In the genomic region with DNA sequence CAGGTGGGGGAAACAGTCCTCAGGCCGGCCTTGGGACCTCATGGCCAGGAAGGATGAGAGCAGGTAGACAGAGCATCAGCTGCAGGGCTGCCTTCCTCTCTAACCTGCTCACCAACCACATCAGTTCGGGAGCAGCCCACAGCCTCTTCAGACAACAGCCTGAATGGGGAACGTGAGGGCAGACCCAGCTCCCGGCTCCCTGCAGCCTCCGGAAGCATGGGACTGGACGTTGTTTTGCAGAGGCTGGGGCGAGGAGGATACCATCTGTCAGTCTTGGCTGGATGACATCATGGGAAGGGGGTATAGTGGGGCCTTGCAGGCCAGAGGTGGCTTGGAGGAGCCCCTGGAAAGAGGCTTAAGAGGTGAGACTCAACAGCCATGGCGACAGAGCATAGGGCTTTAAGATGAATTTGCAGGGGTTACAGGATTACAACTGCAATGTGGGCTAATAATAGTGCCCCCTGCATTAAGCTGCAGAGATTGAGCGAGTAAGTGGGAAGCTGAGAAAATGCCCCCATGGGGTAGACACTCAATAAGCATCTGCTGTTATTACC, we compare ENCODE assay signal across 1 cellular context.
TF ChIP-seq lines count a peak whose summit lies in the region.

No MANE protein-coding gene starts in this region.

TF ChIP-seq in HepG2, 621 proteins besides CTCF, POLR2A, EP300 and RAD21:
- TF ChIP-seq, protein P1, sequence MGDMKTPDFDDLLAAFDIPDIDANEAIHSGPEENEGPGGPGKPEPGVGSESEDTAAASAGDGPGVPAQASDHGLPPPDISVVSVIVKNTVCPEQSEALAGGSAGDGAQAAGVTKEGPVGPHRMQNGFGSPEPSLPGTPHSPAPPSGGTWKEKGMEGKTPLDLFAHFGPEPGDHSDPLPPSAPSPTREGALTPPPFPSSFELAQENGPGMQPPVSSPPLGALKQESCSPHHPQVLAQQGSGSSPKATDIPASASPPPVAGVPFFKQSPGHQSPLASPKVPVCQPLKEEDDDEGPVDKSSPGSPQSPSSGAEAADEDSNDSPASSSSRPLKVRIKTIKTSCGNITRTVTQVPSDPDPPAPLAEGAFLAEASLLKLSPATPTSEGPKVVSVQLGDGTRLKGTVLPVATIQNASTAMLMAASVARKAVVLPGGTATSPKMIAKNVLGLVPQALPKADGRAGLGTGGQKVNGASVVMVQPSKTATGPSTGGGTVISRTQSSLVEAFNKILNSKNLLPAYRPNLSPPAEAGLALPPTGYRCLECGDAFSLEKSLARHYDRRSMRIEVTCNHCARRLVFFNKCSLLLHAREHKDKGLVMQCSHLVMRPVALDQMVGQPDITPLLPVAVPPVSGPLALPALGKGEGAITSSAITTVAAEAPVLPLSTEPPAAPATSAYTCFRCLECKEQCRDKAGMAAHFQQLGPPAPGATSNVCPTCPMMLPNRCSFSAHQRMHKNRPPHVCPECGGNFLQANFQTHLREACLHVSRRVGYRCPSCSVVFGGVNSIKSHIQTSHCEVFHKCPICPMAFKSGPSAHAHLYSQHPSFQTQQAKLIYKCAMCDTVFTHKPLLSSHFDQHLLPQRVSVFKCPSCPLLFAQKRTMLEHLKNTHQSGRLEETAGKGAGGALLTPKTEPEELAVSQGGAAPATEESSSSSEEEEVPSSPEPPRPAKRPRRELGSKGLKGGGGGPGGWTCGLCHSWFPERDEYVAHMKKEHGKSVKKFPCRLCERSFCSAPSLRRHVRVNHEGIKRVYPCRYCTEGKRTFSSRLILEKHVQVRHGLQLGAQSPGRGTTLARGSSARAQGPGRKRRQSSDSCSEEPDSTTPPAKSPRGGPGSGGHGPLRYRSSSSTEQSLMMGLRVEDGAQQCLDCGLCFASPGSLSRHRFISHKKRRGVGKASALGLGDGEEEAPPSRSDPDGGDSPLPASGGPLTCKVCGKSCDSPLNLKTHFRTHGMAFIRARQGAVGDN (CRISPR knock-in tag; IDR thresholded peaks at IDR 0.05), result peak; percentile 56
- TF ChIP-seq ETV5 (CRISPR knock-in tag; IDR thresholded peaks at IDR 0.05; ENCODE audit: borderline replicate concordance), result peak; percentile 34; the same call in 1 of the 2 replicates
- 0 out of 2 replicates have a peak, but pooled peaks have one; percentile 38 for TF ChIP-seq ZNF333 (CRISPR knock-in tag; IDR thresholded peaks at IDR 0.05; ENCODE audit: borderline replicate concordance)
- peak; percentile 42; the same call in 1 of the 2 replicates for TF ChIP-seq KDM5B (CRISPR knock-in tag; IDR thresholded peaks at IDR 0.05; ENCODE audit: borderline replicate concordance)
- TF ChIP-seq, protein P2, sequence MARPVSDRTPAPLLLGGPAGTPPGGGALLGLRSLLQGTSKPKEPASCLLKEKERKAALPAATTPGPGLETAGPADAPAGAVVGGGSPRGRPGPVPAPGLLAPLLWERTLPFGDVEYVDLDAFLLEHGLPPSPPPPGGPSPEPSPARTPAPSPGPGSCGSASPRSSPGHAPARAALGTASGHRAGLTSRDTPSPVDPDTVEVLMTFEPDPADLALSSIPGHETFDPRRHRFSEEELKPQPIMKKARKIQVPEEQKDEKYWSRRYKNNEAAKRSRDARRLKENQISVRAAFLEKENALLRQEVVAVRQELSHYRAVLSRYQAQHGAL (CRISPR knock-in tag; IDR thresholded peaks at IDR 0.05; ENCODE audit: not compliant biosample characterization), result no peak
TF ChIP-seq in HepG2: peak in this region for 4.
